In the genomic region with DNA sequence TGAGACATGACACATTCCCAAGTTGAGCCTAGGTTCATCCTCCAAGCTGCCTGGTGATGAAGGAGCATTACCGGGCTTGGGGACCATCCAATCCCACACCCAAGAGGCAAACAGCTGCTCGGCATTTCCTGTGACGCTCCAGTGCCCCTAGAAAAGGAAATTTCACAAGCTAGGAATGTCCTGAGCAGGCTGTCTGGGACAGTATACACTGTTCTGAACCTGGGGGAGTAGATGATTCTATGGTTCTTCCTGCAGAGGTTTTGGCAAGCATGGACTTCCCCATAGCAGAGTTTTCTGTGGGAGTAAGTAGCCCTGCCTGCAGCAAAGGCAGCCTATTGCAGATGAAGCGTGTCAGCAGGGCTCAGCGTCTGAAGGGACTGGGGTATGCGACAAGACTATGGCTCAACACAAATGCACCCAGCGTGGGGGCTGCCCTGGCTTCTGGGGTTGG, we compare ENCODE assay signal across 10 cellular contexts. TPM values are rescaled to one million over a fixed set of nuclear protein-coding genes. Genes with fewer than 3 reads are reported as not detected.
A peak's percentile ranks its signal among the peaks of the same experiment; 100 is the strongest.
DNase-seq lines count a peak whose midpoint lies in the region; ATAC-seq, FAIRE-seq and TF ChIP-seq lines count a peak whose summit lies in the region.
"Had no signal": no experiment of that assay in that cellular context is flagged by ENCODE, and none has a peak within 500 bp of the region (broad histone marks: within the 10 kb centered on the region; RNA-seq: fewer than 3 reads in every experiment).

No MANE protein-coding gene starts in this region.

- no peak for TF ChIP-seq RAD21 in K562 (CRISPR knock-in tag; conservative IDR thresholded peaks at IDR 0.05 in 1 of 2, IDR thresholded peaks at IDR 0.05 in 1 of 2)

- CTCF ChIA-PET in K562 (lab: Yijun Ruan, JAX; ENCODE audit: low intra/inter-chr PET ratio), result interaction anchor here (0.6 kb wide), 1 partner anchor 24 kb away, joined by 3 read pairs; no protein-coding TSS in a partner anchor

- no peak for TF ChIP-seq POLR2A in K562 (conservative IDR thresholded peaks at IDR 0.05)

- H3K9ac ChIP-seq in K562 (ENCODE audit: insufficient read depth in 1 of 2, low read depth in 2 of 2, low read length in 2 of 2), result no peak overlapping the region

- no peaks in the 10 kb centered on the region for H4K20me1 ChIP-seq in K562 (replicated peaks; ENCODE audit: control insufficient read depth, insufficient read depth, low read length)

- POLR2A ChIA-PET in K562 (lab: Yijun Ruan, JAX), result interaction anchor here (1.3 kb wide), 1 partner anchor 21 kb away, joined by 3 read pairs; no protein-coding TSS in a partner anchor

- WGBS in K562 (ENCODE audit: insufficient coverage, low coverage, missing lambda C conversion rate), result 47% methylated on average over 7 of the region's 7 CpGs

- intact Hi-C loops in K562 (cut with micrococcal nuclease), result no loop called here

- no peak overlapping the region for H3K4me3 ChIP-seq in K562

- no peak for FAIRE-seq in K562 (lab: Jason Lieb, UNC)

- H3K4me1 ChIP-seq in K562 (replicated peaks in 1 of 2; ENCODE audit: control insufficient read depth in 2 of 2, insufficient read depth in 2 of 2, low read length in 2 of 2), result no peaks in the 10 kb centered on the region; a peak in 1 of 5 replicates

- no peak for TF ChIP-seq CTCF in K562 (IDR thresholded peaks at IDR 0.05 in 2 of 3, conservative IDR thresholded peaks at IDR 0.05 in 1 of 3; ENCODE audit: insufficient read depth in 2 of 3, low read depth in 1 of 3, low read length in 3 of 3)

- H3K4me2 ChIP-seq in K562 (ENCODE audit: insufficient read depth, low read length), result no peak overlapping the region

- H2AFZ ChIP-seq in K562 (ENCODE audit: low read depth, low read length), result no peak overlapping the region

- H3K9me1 ChIP-seq in K562 (ENCODE audit: control insufficient read depth, insufficient read depth, low read length), result no peaks in the 10 kb centered on the region

- ATAC-seq in K562 (peak; percentile 43), GM18909 (IDR thresholded peaks at IDR 0.05; ENCODE audit: poor library complexity, unreplicated experiment) (no peak)

- no peaks in the 10 kb centered on the region for H3K9me3 ChIP-seq in K562 (replicated peaks; ENCODE audit: control insufficient read depth, insufficient read depth, low read depth, low read length)

- BruUV-seq in K562 (replicated peaks; lab: Mats Ljungman, UMichigan), result no TSS peak

- TF ChIP-seq EP300 in K562 (IDR thresholded peaks at IDR 0.05; ENCODE audit: low read length), result no peak

- no peaks in the 10 kb centered on the region for H3K79me2 ChIP-seq in K562 (ENCODE audit: control insufficient read depth, insufficient read depth, low read length)

- DNase-seq in DMS 273 (lab: John Stamatoyannopoulos, UW; ENCODE audit: unreplicated experiment) (peak; percentile 42), DMS 273 treated with DMSO at 0.1 percent for 48 hours (lab: John Stamatoyannopoulos, UW) (no peak), K562 (ENCODE audit: extremely low read depth in 1 of 4, low spot score in 3 of 4) (no peak), iris pigment epithelial cell (ENCODE audit: low read depth) (peak; percentile 99), stromal cell of bone marrow (ENCODE audit: low read depth) (peak; percentile 53), NCI-H526 (lab: John Stamatoyannopoulos, UW) (no peak), COLO668 (lab: John Stamatoyannopoulos, UW; ENCODE audit: unreplicated experiment) (no peak)
- DNase-seq: NCI-H1930 had no signal

- H3K27me3 ChIP-seq in K562 (ENCODE audit: control insufficient read depth in 2 of 2, insufficient read depth in 2 of 2, low read length in 2 of 2), result no peaks in the 10 kb centered on the region

- H3K27ac ChIP-seq in K562 (ENCODE audit: extremely low read depth, low read depth, low read length), result no peak overlapping the region
- H3K27ac ChIP-seq: 22Rv1 had no signal

- no peaks in the 10 kb centered on the region for H3K36me3 ChIP-seq in K562 (ENCODE audit: control insufficient read depth, insufficient read depth, low read length)

- in situ Hi-C loops in K562 (cut with MboI), result no loop called here

TF ChIP-seq in K562, 482 proteins besides CTCF, POLR2A, EP300 and RAD21 (continues in another document):
- TF ChIP-seq REST (CRISPR knock-in tag; IDR thresholded peaks at IDR 0.05; ENCODE audit: low read depth), result no peak
- TF ChIP-seq, protein P1, sequence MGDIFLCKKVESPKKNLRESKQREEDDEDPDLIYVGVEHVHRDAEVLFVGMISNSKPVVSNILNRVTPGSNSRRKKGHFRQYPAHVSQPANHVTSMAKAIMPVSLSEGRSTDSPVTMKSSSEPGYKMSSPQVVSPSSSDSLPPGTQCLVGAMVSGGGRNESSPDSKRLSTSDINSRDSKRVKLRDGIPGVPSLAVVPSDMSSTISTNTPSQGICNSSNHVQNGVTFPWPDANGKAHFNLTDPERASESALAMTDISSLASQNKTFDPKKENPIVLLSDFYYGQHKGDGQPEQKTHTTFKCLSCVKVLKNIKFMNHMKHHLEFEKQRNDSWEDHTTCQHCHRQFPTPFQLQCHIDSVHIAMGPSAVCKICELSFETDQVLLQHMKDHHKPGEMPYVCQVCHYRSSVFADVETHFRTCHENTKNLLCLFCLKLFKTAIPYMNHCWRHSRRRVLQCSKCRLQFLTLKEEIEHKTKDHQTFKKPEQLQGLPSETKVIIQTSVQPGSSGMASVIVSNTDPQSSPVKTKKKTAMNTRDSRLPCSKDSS (IDR thresholded peaks at IDR 0.05; ENCODE audit: low read depth, partially characterized antibody), result no peak
- TF ChIP-seq YBX1 (IDR thresholded peaks at IDR 0.05), result no peak
- no peak for TF ChIP-seq ZNF668 (CRISPR knock-in tag; IDR thresholded peaks at IDR 0.05)
- no peak for TF ChIP-seq CREM (IDR thresholded peaks at IDR 0.05; ENCODE audit: low read depth)
- no peak for TF ChIP-seq VEZF1 (CRISPR knock-in tag; IDR thresholded peaks at IDR 0.05)
- no peak for TF ChIP-seq ELF4 (CRISPR knock-in tag; IDR thresholded peaks at IDR 0.05)
- no peak for TF ChIP-seq HNRNPL (IDR thresholded peaks at IDR 0.05; ENCODE audit: low read depth, low read length)
- no peak for TF ChIP-seq SRSF9 (IDR thresholded peaks at IDR 0.05; ENCODE audit: borderline replicate concordance, low read depth, low read length)
- TF ChIP-seq FOXA3 (CRISPR knock-in tag; conservative IDR thresholded peaks at IDR 0.05 in 1 of 2, IDR thresholded peaks at IDR 0.05 in 1 of 2), result no peak
- TF ChIP-seq ZNF311 (CRISPR knock-in tag; IDR thresholded peaks at IDR 0.05), result no peak
- no peak for TF ChIP-seq NFYB (IDR thresholded peaks at IDR 0.05; ENCODE audit: extremely low read depth, insufficient read length)
- no peak for TF ChIP-seq CREBBP (IDR thresholded peaks at IDR 0.05; ENCODE audit: low read depth, low read length)

RNA-seq across cellular contexts. Expression of gene SRSF5, which starts 47.4 kb away (rescaled TPM):
- 534 and 1,085 TPM in 2 replicates for total RNA-seq in K562 (2011; cell fraction: chromatin; rRNA removed; ENCODE audit: low replicate concordance)
- 300 and 319 TPM in 2 replicates for total RNA-seq in K562 (2011; cell fraction: nucleolus; rRNA removed)
- total RNA-seq in K562 (2011; cell fraction: nucleoplasm; rRNA removed), result 439 and 450 TPM in 2 replicates
- total RNA-seq in K562 (2014; rRNA removed), result 163 and 213 TPM in 2 replicates
- total RNA-seq in K562 (2014; rRNA removed; fragmentation: Illumina TruSeq; extraction: Trizol), result 167 and 172 TPM in 2 replicates
- 185 and 196 TPM in 2 replicates for total RNA-seq in K562 (2015; rRNA removed; fragmentation: Illumina TruSeq; extraction: Trizol)
- 174 and 212 TPM in 2 replicates for total RNA-seq in K562 (2021)
- polyA plus RNA-seq in K562 (2011; rRNA removed), result 203 and 226 TPM in 2 replicates
- polyA plus RNA-seq in K562 (2011; cell fraction: cytosol; rRNA removed), result 64.7 and 120 TPM in 2 replicates
- 1,168 and 1,542 TPM in 2 replicates for polyA plus RNA-seq in K562 (2011; cell fraction: nucleus; rRNA removed)
- polyA plus RNA-seq in K562 (2012), result 165 and 333 TPM in 2 replicates
- polyA plus RNA-seq in K562 (2014; fragmentation: Illumina TruSeq; extraction: Trizol), result 249 and 254 TPM in 2 replicates
- polyA plus RNA-seq in K562 (2014; fragmentation: Nextera tagmentation; extraction: Ambion mirVana), result 100 to 1,000 TPM; 108 to 206 TPM
- polyA plus RNA-seq in K562 (2014; rRNA removed), result 422 and 460 TPM in 2 replicates
- polyA minus RNA-seq in K562 (2011; rRNA and poly(A)+ RNA removed), result 250 and 276 TPM in 2 replicates
- polyA minus RNA-seq in K562 (2011; cell fraction: cytosol; rRNA and poly(A)+ RNA removed), result 85.8 and 96.5 TPM in 2 replicates
- 287 and 539 TPM in 2 replicates for polyA minus RNA-seq in K562 (2011; cell fraction: nucleus; rRNA and poly(A)+ RNA removed)

Comparison
In these comparisons a context has a peak if more than half of its experiments do, and no peak if none do; other contexts are left out.
1. DNase-seq: peak in DMS 273 (single experiment), iris pigment epithelial cell (single experiment) and stromal cell of bone marrow (single experiment); none in DMS 273 treated with DMSO at 0.1 percent for 48 hours (single experiment), K562 (0 of 4), NCI-H526 (0 of 2) and COLO668 (single experiment).